Comparison of ENCODE assay signal across 8 cellular contexts in the genomic region with DNA sequence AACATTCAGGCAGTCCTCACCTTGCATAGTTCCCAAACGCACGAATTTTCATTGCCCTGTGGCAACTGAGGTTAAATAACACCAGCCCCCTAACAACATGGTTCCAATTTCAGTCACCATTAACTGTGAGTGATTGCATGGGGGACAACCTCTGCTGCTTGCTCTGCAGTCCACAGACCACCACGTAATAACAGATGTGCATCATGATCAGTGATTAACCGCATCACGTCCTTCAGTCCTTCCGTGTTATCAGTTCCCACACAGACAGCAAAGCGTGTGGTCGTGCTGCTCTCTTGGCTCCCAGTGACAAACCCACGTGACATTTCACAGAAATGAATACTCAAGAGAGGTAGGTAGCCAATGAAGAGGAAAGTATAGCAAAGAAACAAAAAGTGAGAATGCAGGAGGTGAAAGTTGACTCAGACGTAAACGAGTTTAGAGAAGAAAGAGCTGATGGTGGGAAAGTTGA.
DNase-seq lines count a peak whose midpoint lies in the region; ATAC-seq and TF ChIP-seq lines count a peak whose summit lies in the region.

No MANE protein-coding gene starts in this region.

- peak; percentile 77 for ATAC-seq in HG03039 (IDR thresholded peaks at IDR 0.05; ENCODE audit: unreplicated experiment)

- no peak overlapping the region for H3K4me3 ChIP-seq in foreskin fibroblast (ENCODE audit: low read depth in 1 of 2, low read length in 2 of 2)

- intact Hi-C loops in activated T-helper 1 cell treated with anti-CD3 and anti-CD28 coated beads, Interleukin-12 subunit alpha, Interleukin-12 subunit beta, Interleukin-2, Interleukin-4 antibody, amounts not matched to agents 30 ng/mL and 10 ng/mL and 1 ng/mL, durations not matched to agents 14 hours and 24 hours and 36 hours (cut with micrococcal nuclease): loop anchor here (2.0 kb wide), 2 partner anchors 28 to 234 kb away; no protein-coding TSS in a partner anchor

- peak; percentile 20 for DNase-seq in stimulated activated naive CD4-positive, alpha-beta T cell treated with Interleukin-2 at 50 U/mL for 16 hours (lab: John Stamatoyannopoulos, UW)
- no peak for DNase-seq in stimulated activated naive CD4-positive, alpha-beta T cell (lab: John Stamatoyannopoulos, UW)
- DNase-seq in activated T-helper 1 cell treated with anti-CD3 and anti-CD28 coated beads, Interleukin-12 subunit alpha, Interleukin-12 subunit beta, Interleukin-2, Interleukin-4 antibody, amounts not matched to agents 30 ng/mL and 10 ng/mL and 1 ng/mL, durations not matched to agents 14 hours and 24 hours and 36 hours (ENCODE audit: low spot score): peak; percentile 14
- DNase-seq in foreskin fibroblast (no peak), AG08395 (ENCODE audit: low spot score) (no peak), HK-2 (ENCODE audit: unreplicated experiment) (no peak), amniotic stem cell (lab: John Stamatoyannopoulos, UW) (no peak)

- no peaks in the 10 kb centered on the region for H3K9me3 Mint-ChIP-seq in activated T-helper 1 cell treated with anti-CD3 and anti-CD28 coated beads, Interleukin-12 subunit alpha, Interleukin-12 subunit beta, Interleukin-2, Interleukin-4 antibody, amounts not matched to agents 30 ng/mL and 10 ng/mL and 1 ng/mL, durations not matched to agents 14 hours and 24 hours and 36 hours

- H3K4me1 Mint-ChIP-seq in activated T-helper 1 cell treated with anti-CD3 and anti-CD28 coated beads, Interleukin-12 subunit alpha, Interleukin-12 subunit beta, Interleukin-2, Interleukin-4 antibody, amounts not matched to agents 30 ng/mL and 10 ng/mL and 1 ng/mL, durations not matched to agents 14 hours and 24 hours and 36 hours (ENCODE audit: low read depth): peaks cover 58% of the 10 kb centered on the region

- no peak for TF ChIP-seq CTCF in foreskin fibroblast (IDR thresholded peaks at IDR 0.05; ENCODE audit: low read depth, low read length)

- H3K27ac Mint-ChIP-seq in activated T-helper 1 cell treated with anti-CD3 and anti-CD28 coated beads, Interleukin-12 subunit alpha, Interleukin-12 subunit beta, Interleukin-2, Interleukin-4 antibody, amounts not matched to agents 30 ng/mL and 10 ng/mL and 1 ng/mL, durations not matched to agents 14 hours and 24 hours and 36 hours: peak overlapping the region; percentile 11

- no peaks in the 10 kb centered on the region for H3K36me3 Mint-ChIP-seq in activated T-helper 1 cell treated with anti-CD3 and anti-CD28 coated beads, Interleukin-12 subunit alpha, Interleukin-12 subunit beta, Interleukin-2, Interleukin-4 antibody, amounts not matched to agents 30 ng/mL and 10 ng/mL and 1 ng/mL, durations not matched to agents 14 hours and 24 hours and 36 hours (ENCODE audit: low read depth)

- peak overlapping the region; percentile 2 for H3K4me3 Mint-ChIP-seq in activated T-helper 1 cell treated with anti-CD3 and anti-CD28 coated beads, Interleukin-12 subunit alpha, Interleukin-12 subunit beta, Interleukin-2, Interleukin-4 antibody, amounts not matched to agents 30 ng/mL and 10 ng/mL and 1 ng/mL, durations not matched to agents 14 hours and 24 hours and 36 hours

- H3K27me3 Mint-ChIP-seq in activated T-helper 1 cell treated with anti-CD3 and anti-CD28 coated beads, Interleukin-12 subunit alpha, Interleukin-12 subunit beta, Interleukin-2, Interleukin-4 antibody, amounts not matched to agents 30 ng/mL and 10 ng/mL and 1 ng/mL, durations not matched to agents 14 hours and 24 hours and 36 hours (ENCODE audit: insufficient read depth): peaks cover 6% of the 10 kb centered on the region

Comparison
In these comparisons a context has a peak if more than half of its experiments do, and no peak if none do; other contexts are left out.
1. DNase-seq: peak in stimulated activated naive CD4-positive, alpha-beta T cell treated with Interleukin-2 at 50 U/mL for 16 hours (single experiment) and activated T-helper 1 cell treated with anti-CD3 and anti-CD28 coated beads, Interleukin-12 subunit alpha, Interleukin-12 subunit beta, Interleukin-2, Interleukin-4 antibody, amounts not matched to agents 30 ng/mL and 10 ng/mL and 1 ng/mL, durations not matched to agents 14 hours and 24 hours and 36 hours (single experiment); none in stimulated activated naive CD4-positive, alpha-beta T cell (0 of 6), foreskin fibroblast (0 of 2), AG08395 (single experiment), HK-2 (single experiment) and amniotic stem cell (single experiment).